ENCODE assay signal across 8 cellular contexts in genomic region chr9:35618325-35618727, GRCh38. TPM values are rescaled to one million over a fixed set of nuclear protein-coding genes. Genes with fewer than 3 reads are reported as not detected.
DNase-seq lines count a peak whose midpoint lies in the region; ATAC-seq, FAIRE-seq and TF ChIP-seq lines count a peak whose summit lies in the region.

TSS of gene CD72 (minus strand) at chr9:35618413. CDS start at chr9:35618303, 110 bp downstream.

- ATAC-seq in Panc1 = no peak
- no peak for ATAC-seq in GM19452 (IDR thresholded peaks at IDR 0.05; ENCODE audit: unreplicated experiment)

- intact Hi-C loops in Panc1 (cut with micrococcal nuclease; ENCODE audit: unreplicated experiment) = no loop called here

- no peaks in the 10 kb centered on the region for H3K36me3 ChIP-seq in Panc1 (ENCODE audit: control insufficient read depth, insufficient read depth, low read length)

- DNase-seq in GM12865 (ENCODE audit: low read depth) = no peak
- no peak for DNase-seq in Panc1 (ENCODE audit: low read depth, low spot score)
- no peak for DNase-seq in fibroblast of mammary gland (ENCODE audit: low read depth)
- DNase-seq in retina = peak; percentile 63
- DNase-seq in HTR-8/SVneo (ENCODE audit: insufficient read length, low spot score) = no peak
- DNase-seq in NCI-H446 treated with DMSO at 0.1 percent for 48 hours (lab: John Stamatoyannopoulos, UW) = no peak
- DNase-seq in NCI-H2196 treated with DMSO at 0.1 percent for 48 hours (lab: John Stamatoyannopoulos, UW; ENCODE audit: unreplicated experiment) = no peak

- no peak within 1 kb of the TSS for H3K27ac ChIP-seq in Panc1 (ENCODE audit: low read length)

- in situ Hi-C loops in Panc1 (cut with HindIII; ENCODE audit: low pct_unique_long_range_greater_than_20kb, low sequenced_read_pairs) = no loop called here

- CTCF ChIA-PET in Panc1 (lab: Charles Lee) = no interaction called here

- H3K4me1 ChIP-seq in Panc1 (ENCODE audit: control insufficient read depth, insufficient read depth, low read length) = no peaks in the 10 kb centered on the region

- no peak for FAIRE-seq in HTR-8/SVneo (lab: Jason Lieb, UNC)

- H3K4me3 ChIP-seq in GM12865 (ENCODE audit: low read depth, low read length) (peak within 1 kb of the TSS; percentile 65), Panc1 (ENCODE audit: low read depth in 2 of 2, low read length in 2 of 2) (peak within 1 kb of the TSS; percentile 4 to 35; a peak in 3 of 4 replicates), fibroblast of mammary gland (ENCODE audit: control insufficient read depth, low read depth, low read length) (peak within 1 kb of the TSS; percentile 35)

- H3K27me3 ChIP-seq in Panc1 (ENCODE audit: control insufficient read depth, insufficient read depth, low read length) = 0 out of 2 replicates have a peak, but pooled peaks cover 5% of the 10 kb centered on the region

- no TSS peak for BruUV-seq in Panc1 (replicated peaks; lab: Mats Ljungman, UMichigan)

- POLR2A ChIA-PET in Panc1 (lab: Charles Lee) = no interaction called here

- no peak for TF ChIP-seq CTCF in GM12865 (IDR thresholded peaks at IDR 0.05; ENCODE audit: insufficient read depth, low read depth, low read length, missing control alignments)
- TF ChIP-seq CTCF in Panc1 (IDR thresholded peaks at IDR 0.05) = no peak
- no peak for TF ChIP-seq CTCF in fibroblast of mammary gland (conservative IDR thresholded peaks at IDR 0.05; ENCODE audit: control insufficient read depth, insufficient read depth, low read depth, low read length)

- H3K9me3 ChIP-seq in Panc1 (ENCODE audit: control insufficient read depth, insufficient read depth, low read depth, low read length) = no peaks in the 10 kb centered on the region

RNA-seq across cellular contexts. Expression of gene CD72, which starts in this region (rescaled TPM):
- total RNA-seq in Panc1 (2021; ENCODE audit: unreplicated experiment) = 0.72 TPM
- polyA plus RNA-seq in Panc1 (2012; ENCODE audit: insufficient read length) = 0.96 TPM
